ENCODE assay signal across 26 cellular contexts in genomic region chr6:107314644-107315043, GRCh38.
DNase-seq lines count a peak whose midpoint lies in the region; ATAC-seq lines count a peak whose summit lies in the region.
"Had no signal": no experiment of that assay in that cellular context is flagged by ENCODE, and none has a peak within 500 bp of the region (broad histone marks: within the 10 kb centered on the region; RNA-seq: fewer than 3 reads in every experiment).

No MANE protein-coding gene starts in this region.

- H3K4me1 Mint-ChIP-seq in natural killer cell treated with Interleukin-12 subunit alpha and Interleukin-12 subunit beta and Interleukin-15 and Interleukin-18, amount 100 ng/mL, for 72 hours (ENCODE audit: low read depth in 2 of 2): peaks cover 9 to 13% of the 10 kb centered on the region in 2 donors
- H3K4me1 Mint-ChIP-seq: activated CD8-positive, alpha-beta memory T cell treated with anti-CD3 and anti-CD28 coated beads, Interleukin-2, amount 10 ng/mL, durations not matched to agents 7 days and 5 days had no signal

- H3K27ac Mint-ChIP-seq in natural killer cell treated with Interleukin-12 subunit alpha and Interleukin-12 subunit beta and Interleukin-15 and Interleukin-18, amount 100 ng/mL, for 72 hours: no peak overlapping the region
- H3K27ac Mint-ChIP-seq: activated B cell treated with CpG ODN at 0.5 μM for 24 hours; activated CD8-positive, alpha-beta memory T cell treated with anti-CD3 and anti-CD28 coated beads, Interleukin-2, amount 10 ng/mL, durations not matched to agents 7 days and 5 days; activated naive CD4-positive, alpha-beta T cell treated with anti-CD3 and anti-CD28 coated beads for 36 hours; CD4-positive, alpha-beta T cell; IgD-negative memory B cell had no signal

- no peaks in the 10 kb centered on the region for H3K27me3 Mint-ChIP-seq in natural killer cell treated with Interleukin-12 subunit alpha and Interleukin-12 subunit beta and Interleukin-15 and Interleukin-18, amount 100 ng/mL, for 72 hours
- H3K27me3 Mint-ChIP-seq: activated B cell treated with CpG ODN at 0.5 μM for 24 hours; activated CD8-positive, alpha-beta memory T cell treated with anti-CD3 and anti-CD28 coated beads, Interleukin-2, amount 10 ng/mL, durations not matched to agents 7 days and 5 days; CD4-positive, alpha-beta T cell; IgD-negative memory B cell had no signal

- H3K4me3 Mint-ChIP-seq in natural killer cell treated with Interleukin-12 subunit alpha and Interleukin-12 subunit beta and Interleukin-15 and Interleukin-18, amount 100 ng/mL, for 72 hours: no peak overlapping the region
- H3K4me3 Mint-ChIP-seq: activated B cell treated with CpG ODN at 0.5 μM for 24 hours; activated CD8-positive, alpha-beta memory T cell treated with anti-CD3 and anti-CD28 coated beads, Interleukin-2, amount 10 ng/mL, durations not matched to agents 7 days and 5 days; activated naive CD4-positive, alpha-beta T cell treated with anti-CD3 and anti-CD28 coated beads for 36 hours; CD4-positive, alpha-beta T cell; IgD-negative memory B cell had no signal

- ATAC-seq in HG02970 (IDR thresholded peaks at IDR 0.05; ENCODE audit: low FRiP score, unreplicated experiment): no peak
- no peak for ATAC-seq in natural killer cell treated with Interleukin-12 subunit alpha and Interleukin-12 subunit beta and Interleukin-15 and Interleukin-18, amount 100 ng/mL, for 72 hours
- ATAC-seq: activated CD8-positive, alpha-beta memory T cell treated with anti-CD3 and anti-CD28 coated beads, Interleukin-2, amount 10 ng/mL, durations not matched to agents 7 days and 5 days; body of pancreas; heart right ventricle; left ventricle myocardium superior had no signal

- DNase-seq in NCI-H2029 treated with DMSO at 0.1 percent for 48 hours (lab: John Stamatoyannopoulos, UW) (peak; percentile 34), NCI-H2029 (lab: John Stamatoyannopoulos, UW) (no peak), NCI-H1105 (lab: John Stamatoyannopoulos, UW) (peak; percentile 81), NCI-H526 treated with DMSO at 0.1 percent for 48 hours (lab: John Stamatoyannopoulos, UW) (peak; percentile 98), foreskin melanocyte (peak; percentile 26), C1 segment of cervical spinal cord (lab: John Stamatoyannopoulos, UW) (no peak)
- DNase-seq in natural killer cell treated with Interleukin-12 subunit alpha and Interleukin-12 subunit beta and Interleukin-15 and Interleukin-18, amount 100 ng/mL, for 72 hours (ENCODE audit: low spot score): no peak
- DNase-seq: activated B cell treated with CpG ODN at 0.5 μM for 24 hours; activated CD4-positive, alpha-beta T cell treated with anti-CD3 and anti-CD28 coated beads, Interleukin-2, amount 50 U/mL, for 1 hour; activated CD8-positive, alpha-beta memory T cell treated with anti-CD3 and anti-CD28 coated beads, Interleukin-2, amount 10 ng/mL, durations not matched to agents 7 days and 5 days; activated naive CD4-positive, alpha-beta T cell treated with anti-CD3 and anti-CD28 coated beads for 36 hours; AML-193; body of pancreas; CD4-positive, alpha-beta T cell; cerebellar nuclear complex; GM23248; heart right ventricle; left ventricle myocardium superior; mesendoderm; NCI-H1048; PC-9; stimulated activated CD4-positive, alpha-beta T cell treated with anti-CD3 and anti-CD28 coated beads, Interleukin-4, amount 100 ng/mL, for 1 hour; T-helper 1 cell; thyroid gland had no signal

- H3K36me3 Mint-ChIP-seq in natural killer cell treated with Interleukin-12 subunit alpha and Interleukin-12 subunit beta and Interleukin-15 and Interleukin-18, amount 100 ng/mL, for 72 hours: no peaks in the 10 kb centered on the region
- H3K36me3 Mint-ChIP-seq: activated CD8-positive, alpha-beta memory T cell treated with anti-CD3 and anti-CD28 coated beads, Interleukin-2, amount 10 ng/mL, durations not matched to agents 7 days and 5 days; IgD-negative memory B cell had no signal

- no peaks in the 10 kb centered on the region for H3K9me3 Mint-ChIP-seq in natural killer cell treated with Interleukin-12 subunit alpha and Interleukin-12 subunit beta and Interleukin-15 and Interleukin-18, amount 100 ng/mL, for 72 hours
- H3K9me3 Mint-ChIP-seq: activated B cell treated with CpG ODN at 0.5 μM for 24 hours; activated naive CD4-positive, alpha-beta T cell treated with anti-CD3 and anti-CD28 coated beads for 36 hours; CD4-positive, alpha-beta T cell; IgD-negative memory B cell had no signal

Comparison
In these comparisons a context has a peak if more than half of its experiments do, and no peak if none do; other contexts are left out.
1. DNase-seq: peak in NCI-H2029 treated with DMSO at 0.1 percent for 48 hours (single experiment), NCI-H1105 (single experiment), NCI-H526 treated with DMSO at 0.1 percent for 48 hours (single experiment) and foreskin melanocyte (single experiment); none in NCI-H2029 (single experiment), C1 segment of cervical spinal cord (0 of 14) and natural killer cell treated with Interleukin-12 subunit alpha and Interleukin-12 subunit beta and Interleukin-15 and Interleukin-18, amount 100 ng/mL, for 72 hours (single experiment).